1 cellular context compared by ENCODE assay signal in genomic region chr10:13470270-13470669, GRCh38.
TF ChIP-seq lines count a peak whose summit lies in the region.

No MANE protein-coding gene starts in this region.

TF ChIP-seq in GM12878, 131 proteins besides CTCF, POLR2A, EP300 and RAD21 (continued from another document):
- TF ChIP-seq ATF7 (IDR thresholded peaks at IDR 0.05; ENCODE audit: low read depth) = no peak
- no peak for TF ChIP-seq NR2C2 (IDR thresholded peaks at IDR 0.05; ENCODE audit: borderline replicate concordance, control insufficient read depth, insufficient read length, low read depth)
- TF ChIP-seq RB1 (IDR thresholded peaks at IDR 0.05; ENCODE audit: borderline replicate concordance) = no peak
- no peak for TF ChIP-seq SIN3A (IDR thresholded peaks at IDR 0.05; ENCODE audit: low read depth, low read length)
